In genomic region chr6:46466570-46466969, GRCh38 we compare ENCODE assay signal across 1 cellular context.
TF ChIP-seq lines count a peak whose summit lies in the region.

No MANE protein-coding gene starts in this region.

TF ChIP-seq in GM23338, 12 proteins besides CTCF, POLR2A, EP300 and RAD21 (continued from another document):
- TF ChIP-seq, protein P1, sequence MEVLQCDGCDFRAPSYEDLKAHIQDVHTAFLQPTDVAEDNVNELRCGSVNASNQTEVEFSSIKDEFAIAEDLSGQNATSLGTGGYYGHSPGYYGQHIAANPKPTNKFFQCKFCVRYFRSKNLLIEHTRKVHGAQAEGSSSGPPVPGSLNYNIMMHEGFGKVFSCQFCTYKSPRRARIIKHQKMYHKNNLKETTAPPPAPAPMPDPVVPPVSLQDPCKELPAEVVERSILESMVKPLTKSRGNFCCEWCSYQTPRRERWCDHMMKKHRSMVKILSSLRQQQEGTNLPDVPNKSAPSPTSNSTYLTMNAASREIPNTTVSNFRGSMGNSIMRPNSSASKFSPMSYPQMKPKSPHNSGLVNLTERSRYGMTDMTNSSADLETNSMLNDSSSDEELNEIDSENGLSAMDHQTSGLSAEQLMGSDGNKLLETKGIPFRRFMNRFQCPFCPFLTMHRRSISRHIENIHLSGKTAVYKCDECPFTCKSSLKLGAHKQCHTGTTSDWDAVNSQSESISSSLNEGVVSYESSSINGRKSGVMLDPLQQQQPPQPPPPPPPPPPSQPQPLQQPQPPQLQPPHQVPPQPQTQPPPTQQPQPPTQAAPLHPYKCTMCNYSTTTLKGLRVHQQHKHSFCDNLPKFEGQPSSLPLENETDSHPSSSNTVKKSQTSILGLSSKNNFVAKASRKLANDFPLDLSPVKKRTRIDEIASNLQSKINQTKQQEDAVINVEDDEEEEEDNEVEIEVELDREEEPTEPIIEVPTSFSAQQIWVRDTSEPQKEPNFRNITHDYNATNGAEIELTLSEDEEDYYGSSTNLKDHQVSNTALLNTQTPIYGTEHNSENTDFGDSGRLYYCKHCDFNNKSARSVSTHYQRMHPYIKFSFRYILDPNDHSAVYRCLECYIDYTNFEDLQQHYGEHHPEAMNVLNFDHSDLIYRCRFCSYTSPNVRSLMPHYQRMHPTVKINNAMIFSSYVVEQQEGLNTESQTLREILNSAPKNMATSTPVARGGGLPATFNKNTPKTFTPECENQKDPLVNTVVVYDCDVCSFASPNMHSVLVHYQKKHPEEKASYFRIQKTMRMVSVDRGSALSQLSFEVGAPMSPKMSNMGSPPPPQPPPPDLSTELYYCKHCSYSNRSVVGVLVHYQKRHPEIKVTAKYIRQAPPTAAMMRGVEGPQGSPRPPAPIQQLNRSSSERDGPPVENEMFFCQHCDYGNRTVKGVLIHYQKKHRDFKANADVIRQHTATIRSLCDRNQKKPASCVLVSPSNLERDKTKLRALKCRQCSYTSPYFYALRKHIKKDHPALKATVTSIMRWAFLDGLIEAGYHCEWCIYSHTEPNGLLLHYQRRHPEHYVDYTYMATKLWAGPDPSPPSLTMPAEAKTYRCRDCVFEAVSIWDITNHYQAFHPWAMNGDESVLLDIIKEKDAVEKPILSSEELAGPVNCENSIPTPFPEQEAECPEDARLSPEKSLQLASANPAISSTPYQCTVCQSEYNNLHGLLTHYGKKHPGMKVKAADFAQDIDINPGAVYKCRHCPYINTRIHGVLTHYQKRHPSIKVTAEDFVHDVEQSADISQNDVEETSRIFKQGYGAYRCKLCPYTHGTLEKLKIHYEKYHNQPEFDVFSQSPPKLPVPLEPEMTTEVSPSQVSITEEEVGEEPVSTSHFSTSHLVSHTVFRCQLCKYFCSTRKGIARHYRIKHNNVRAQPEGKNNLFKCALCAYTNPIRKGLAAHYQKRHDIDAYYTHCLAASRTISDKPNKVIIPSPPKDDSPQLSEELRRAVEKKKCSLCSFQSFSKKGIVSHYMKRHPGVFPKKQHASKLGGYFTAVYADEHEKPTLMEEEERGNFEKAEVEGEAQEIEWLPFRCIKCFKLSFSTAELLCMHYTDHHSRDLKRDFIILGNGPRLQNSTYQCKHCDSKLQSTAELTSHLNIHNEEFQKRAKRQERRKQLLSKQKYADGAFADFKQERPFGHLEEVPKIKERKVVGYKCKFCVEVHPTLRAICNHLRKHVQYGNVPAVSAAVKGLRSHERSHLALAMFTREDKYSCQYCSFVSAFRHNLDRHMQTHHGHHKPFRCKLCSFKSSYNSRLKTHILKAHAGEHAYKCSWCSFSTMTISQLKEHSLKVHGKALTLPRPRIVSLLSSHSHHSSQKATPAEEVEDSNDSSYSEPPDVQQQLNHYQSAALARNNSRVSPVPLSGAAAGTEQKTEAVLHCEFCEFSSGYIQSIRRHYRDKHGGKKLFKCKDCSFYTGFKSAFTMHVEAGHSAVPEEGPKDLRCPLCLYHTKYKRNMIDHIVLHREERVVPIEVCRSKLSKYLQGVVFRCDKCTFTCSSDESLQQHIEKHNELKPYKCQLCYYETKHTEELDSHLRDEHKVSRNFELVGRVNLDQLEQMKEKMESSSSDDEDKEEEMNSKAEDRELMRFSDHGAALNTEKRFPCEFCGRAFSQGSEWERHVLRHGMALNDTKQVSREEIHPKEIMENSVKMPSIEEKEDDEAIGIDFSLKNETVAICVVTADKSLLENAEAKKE (CRISPR knock-in tag; IDR thresholded peaks at IDR 0.05), result no peak
- TF ChIP-seq JUNB (IDR thresholded peaks at IDR 0.05; ENCODE audit: unreplicated experiment) (no peak), NANOG (IDR thresholded peaks at IDR 0.05; ENCODE audit: borderline replicate concordance) (no peak), EZH2phosphoT487 (IDR thresholded peaks at IDR 0.05; ENCODE audit: unreplicated experiment) (no peak), STAT1 (IDR thresholded peaks at IDR 0.05; ENCODE audit: unreplicated experiment) (no peak), CREB1 (CRISPR knock-in tag; IDR thresholded peaks at IDR 0.05; ENCODE audit: low read depth) (no peak), POLR2AphosphoS5 (IDR thresholded peaks at IDR 0.05; ENCODE audit: low read depth) (no peak)
TF ChIP-seq in GM23338: peak in this region for 0.
